ENCODE assay signal across 18 cellular contexts in the genomic region with DNA sequence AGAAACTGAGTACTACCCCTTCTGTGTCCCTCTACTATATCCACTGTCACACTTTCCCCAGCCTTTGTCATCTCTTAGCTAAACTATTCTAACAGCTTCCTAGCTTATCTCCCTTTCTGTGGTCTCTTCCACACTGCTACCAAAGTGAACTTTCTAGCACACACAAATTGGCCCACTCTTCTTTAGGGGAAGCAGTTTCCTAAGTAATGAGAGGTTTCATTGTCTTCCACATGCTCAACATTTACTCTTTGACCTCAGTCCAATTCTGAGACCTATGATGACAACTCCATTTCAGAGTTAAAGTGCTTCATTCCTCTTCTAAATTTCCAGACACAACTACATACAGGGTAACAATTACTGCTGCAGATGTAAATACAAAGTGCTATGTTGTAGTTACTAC. TPM values are rescaled to one million over a fixed set of nuclear protein-coding genes. Genes with fewer than 3 reads are reported as not detected.
A peak's percentile ranks its signal among the peaks of the same experiment; 100 is the strongest.
DNase-seq lines count a peak whose midpoint lies in the region; ATAC-seq, FAIRE-seq and TF ChIP-seq lines count a peak whose summit lies in the region.
"Had no signal": no experiment of that assay in that cellular context is flagged by ENCODE, and none has a peak within 500 bp of the region (broad histone marks: within the 10 kb centered on the region; RNA-seq: fewer than 3 reads in every experiment).

No MANE protein-coding gene starts in this region.

- POLR2A ChIA-PET in activated naive CD8-positive, alpha-beta T cell treated with anti-CD3 and anti-CD28 coated beads, Interleukin-2, amount 10 ng/mL, durations not matched to agents 7 days and 5 days (lab: Charles Lee) = no interaction called here

- peak overlapping the region; percentile 25 for H3K4me3 ChIP-seq in Loucy (ENCODE audit: low read length, poor library complexity, severe bottlenecking)
- H3K4me3 ChIP-seq: A549 had no signal

- peaks cover 55% of the 10 kb centered on the region for H3K4me1 ChIP-seq in Loucy (ENCODE audit: insufficient read depth, low read length, poor library complexity, severe bottlenecking)
- H3K4me1 ChIP-seq: A549 had no signal

- H3K79me2 ChIP-seq in Loucy (ENCODE audit: insufficient read depth, low read length) = peaks cover 21% of the 10 kb centered on the region

- intact Hi-C loops in activated T-helper 2 cell treated with anti-CD3 and anti-CD28 coated beads, Interferon-gamma antibody, Interleukin-2, Interleukin-4, amounts not matched to agents 10 μg/mL and 5 μg/mL and 100 μg/mL, durations not matched to agents 14 hours and 24 hours and 36 hours (cut with micrococcal nuclease) = no loop called here

- no peak overlapping the region for H2AFZ ChIP-seq in Loucy (ENCODE audit: low read length)

- no peaks in the 10 kb centered on the region for H4K20me1 ChIP-seq in Loucy (ENCODE audit: insufficient read depth, low read length, poor library complexity, severe bottlenecking)

- peak overlapping the region; percentile 59 for H3K4me2 ChIP-seq in Loucy (ENCODE audit: low read depth, low read length, poor library complexity, severe bottlenecking)
- H3K4me2 ChIP-seq: A549 had no signal

- no peaks in the 10 kb centered on the region for H3K9me3 Mint-ChIP-seq in activated naive CD8-positive, alpha-beta T cell treated with anti-CD3 and anti-CD28 coated beads, Interleukin-2, amount 10 ng/mL, durations not matched to agents 7 days and 5 days
- no peaks in the 10 kb centered on the region for H3K9me3 Mint-ChIP-seq in activated naive CD8-positive, alpha-beta T cell treated with anti-CD3 and anti-CD28 coated beads, Interleukin-2, amount 50 U/mL, for 24 hours
- H3K9me3 Mint-ChIP-seq in activated T-helper 2 cell treated with anti-CD3 and anti-CD28 coated beads, Interferon-gamma antibody, Interleukin-2, Interleukin-4, amounts not matched to agents 10 μg/mL and 5 μg/mL and 100 μg/mL, durations not matched to agents 14 hours and 24 hours and 36 hours = no peaks in the 10 kb centered on the region
- peaks cover 0 to 3% of the 10 kb centered on the region in 2 donors for H3K9me3 Mint-ChIP-seq in stimulated activated naive B cell treated with anti-CD40 and anti-IgM and Interleukin-4, amounts not matched to agents 10 μg/mL and 1 μg/mL and 100 μg/mL, for 72 hours
- H3K9me3 Mint-ChIP-seq: HFFc6 had no signal

- peak overlapping the region; percentile 72 for H3K9ac ChIP-seq in Loucy (ENCODE audit: low read depth, low read length, poor library complexity, severe bottlenecking)

- peaks cover 78% of the 10 kb centered on the region for H3K36me3 ChIP-seq in Loucy (ENCODE audit: insufficient read depth, low read length)

- peaks cover 6% of the 10 kb centered on the region for H3K4me1 Mint-ChIP-seq in activated naive CD8-positive, alpha-beta T cell treated with anti-CD3 and anti-CD28 coated beads, Interleukin-2, amount 10 ng/mL, durations not matched to agents 7 days and 5 days
- no peaks in the 10 kb centered on the region for H3K4me1 Mint-ChIP-seq in activated naive CD8-positive, alpha-beta T cell treated with anti-CD3 and anti-CD28 coated beads, Interleukin-2, amount 50 U/mL, for 24 hours
- peaks cover 11% of the 10 kb centered on the region for H3K4me1 Mint-ChIP-seq in activated T-helper 2 cell treated with anti-CD3 and anti-CD28 coated beads, Interferon-gamma antibody, Interleukin-2, Interleukin-4, amounts not matched to agents 10 μg/mL and 5 μg/mL and 100 μg/mL, durations not matched to agents 14 hours and 24 hours and 36 hours (ENCODE audit: low read depth)
- peaks cover 10 to 21% of the 10 kb centered on the region in 2 donors for H3K4me1 Mint-ChIP-seq in stimulated activated naive B cell treated with anti-CD40 and anti-IgM and Interleukin-4, amounts not matched to agents 10 μg/mL and 1 μg/mL and 100 μg/mL, for 72 hours

- no peak for FAIRE-seq in urothelium cell line (lab: Jason Lieb, UNC)
- FAIRE-seq: A549, RCC 7860 had no signal

- no peak for TF ChIP-seq CTCF in Loucy (conservative IDR thresholded peaks at IDR 0.05; ENCODE audit: low read length)

- ATAC-seq in activated naive CD8-positive, alpha-beta T cell treated with anti-CD3 and anti-CD28 coated beads, Interleukin-2, amount 10 ng/mL, durations not matched to agents 7 days and 5 days (ENCODE audit: low read depth) = no peak
- ATAC-seq in activated naive CD8-positive, alpha-beta T cell treated with anti-CD3 and anti-CD28 coated beads, Interleukin-2, amount 50 U/mL, for 24 hours = no peak
- ATAC-seq in stimulated activated naive B cell treated with anti-CD40 and anti-IgM and Interleukin-4, amounts not matched to agents 10 μg/mL and 1 μg/mL and 100 μg/mL, for 72 hours (replicated peaks) = peak; percentile 19 to 25
- ATAC-seq: A549 had no signal

- no peak for DNase-seq in activated naive CD8-positive, alpha-beta T cell treated with anti-CD3 and anti-CD28 coated beads, Interleukin-2, amount 10 ng/mL, durations not matched to agents 7 days and 5 days
- no peak for DNase-seq in activated naive CD8-positive, alpha-beta T cell treated with anti-CD3 and anti-CD28 coated beads, Interleukin-2, amount 50 U/mL, for 24 hours
- no peak for DNase-seq in activated T-helper 2 cell treated with anti-CD3 and anti-CD28 coated beads, Interferon-gamma antibody, Interleukin-2, Interleukin-4, amounts not matched to agents 10 μg/mL and 5 μg/mL and 100 μg/mL, durations not matched to agents 14 hours and 24 hours and 36 hours (ENCODE audit: low spot score)
- DNase-seq in stimulated activated naive B cell treated with anti-CD40 and anti-IgM and Interleukin-4, amounts not matched to agents 10 μg/mL and 1 μg/mL and 100 μg/mL, for 72 hours = no peak
- no peak for DNase-seq in NAMALWA (ENCODE audit: low spot score)
- DNase-seq in GM03348 (ENCODE audit: low spot score) = no peak
- DNase-seq in urothelium cell line (ENCODE audit: low spot score) = no peak
- DNase-seq: GOT3, HFFc6, KG1, NCI-H1092 treated with DMSO at 0.1 percent for 48 hours, NCI-H1694 treated with DMSO at 0.1 percent for 48 hours, NCI-H446 treated with DMSO at 0.1 percent for 48 hours, NCI-H774, SHP77 had no signal

- no peaks in the 10 kb centered on the region for H3K9me2 ChIP-seq in Loucy (replicated peaks; ENCODE audit: low read depth, low read length)

- no peaks in the 10 kb centered on the region for H3K27me3 Mint-ChIP-seq in activated naive CD8-positive, alpha-beta T cell treated with anti-CD3 and anti-CD28 coated beads, Interleukin-2, amount 10 ng/mL, durations not matched to agents 7 days and 5 days
- H3K27me3 Mint-ChIP-seq in activated naive CD8-positive, alpha-beta T cell treated with anti-CD3 and anti-CD28 coated beads, Interleukin-2, amount 50 U/mL, for 24 hours = no peaks in the 10 kb centered on the region
- H3K27me3 Mint-ChIP-seq in activated T-helper 2 cell treated with anti-CD3 and anti-CD28 coated beads, Interferon-gamma antibody, Interleukin-2, Interleukin-4, amounts not matched to agents 10 μg/mL and 5 μg/mL and 100 μg/mL, durations not matched to agents 14 hours and 24 hours and 36 hours (ENCODE audit: low read depth) = no peaks in the 10 kb centered on the region
- H3K27me3 Mint-ChIP-seq in stimulated activated naive B cell treated with anti-CD40 and anti-IgM and Interleukin-4, amounts not matched to agents 10 μg/mL and 1 μg/mL and 100 μg/mL, for 72 hours = no peaks in the 10 kb centered on the region

- no peak overlapping the region for H3K4me3 Mint-ChIP-seq in activated naive CD8-positive, alpha-beta T cell treated with anti-CD3 and anti-CD28 coated beads, Interleukin-2, amount 10 ng/mL, durations not matched to agents 7 days and 5 days
- H3K4me3 Mint-ChIP-seq in activated naive CD8-positive, alpha-beta T cell treated with anti-CD3 and anti-CD28 coated beads, Interleukin-2, amount 50 U/mL, for 24 hours = no peak overlapping the region
- H3K4me3 Mint-ChIP-seq in activated T-helper 2 cell treated with anti-CD3 and anti-CD28 coated beads, Interferon-gamma antibody, Interleukin-2, Interleukin-4, amounts not matched to agents 10 μg/mL and 5 μg/mL and 100 μg/mL, durations not matched to agents 14 hours and 24 hours and 36 hours (ENCODE audit: low read depth) = no peak overlapping the region
- H3K4me3 Mint-ChIP-seq in stimulated activated naive B cell treated with anti-CD40 and anti-IgM and Interleukin-4, amounts not matched to agents 10 μg/mL and 1 μg/mL and 100 μg/mL, for 72 hours = no peak overlapping the region
- H3K4me3 Mint-ChIP-seq: HFFc6 had no signal

- H3K27me3 ChIP-seq in Loucy (ENCODE audit: insufficient read depth, low read length, poor library complexity, severe bottlenecking) = no peaks in the 10 kb centered on the region

- peaks cover 41% of the 10 kb centered on the region for H3K36me3 Mint-ChIP-seq in activated naive CD8-positive, alpha-beta T cell treated with anti-CD3 and anti-CD28 coated beads, Interleukin-2, amount 10 ng/mL, durations not matched to agents 7 days and 5 days
- peaks cover 54% of the 10 kb centered on the region for H3K36me3 Mint-ChIP-seq in activated naive CD8-positive, alpha-beta T cell treated with anti-CD3 and anti-CD28 coated beads, Interleukin-2, amount 50 U/mL, for 24 hours (ENCODE audit: low read depth)
- H3K36me3 Mint-ChIP-seq in activated T-helper 2 cell treated with anti-CD3 and anti-CD28 coated beads, Interferon-gamma antibody, Interleukin-2, Interleukin-4, amounts not matched to agents 10 μg/mL and 5 μg/mL and 100 μg/mL, durations not matched to agents 14 hours and 24 hours and 36 hours (ENCODE audit: low read depth) = peaks cover 57% of the 10 kb centered on the region
- H3K36me3 Mint-ChIP-seq in stimulated activated naive B cell treated with anti-CD40 and anti-IgM and Interleukin-4, amounts not matched to agents 10 μg/mL and 1 μg/mL and 100 μg/mL, for 72 hours = peaks cover 44 to 51% of the 10 kb centered on the region in 2 donors

- H3K9me3 ChIP-seq in Loucy (ENCODE audit: insufficient read depth, low read depth, low read length) = no peaks in the 10 kb centered on the region
- H3K9me3 ChIP-seq: A549 had no signal

- H3K27ac Mint-ChIP-seq in activated naive CD8-positive, alpha-beta T cell treated with anti-CD3 and anti-CD28 coated beads, Interleukin-2, amount 10 ng/mL, durations not matched to agents 7 days and 5 days = peak overlapping the region; percentile 7
- H3K27ac Mint-ChIP-seq in activated naive CD8-positive, alpha-beta T cell treated with anti-CD3 and anti-CD28 coated beads, Interleukin-2, amount 50 U/mL, for 24 hours = no peak overlapping the region
- H3K27ac Mint-ChIP-seq in activated T-helper 2 cell treated with anti-CD3 and anti-CD28 coated beads, Interferon-gamma antibody, Interleukin-2, Interleukin-4, amounts not matched to agents 10 μg/mL and 5 μg/mL and 100 μg/mL, durations not matched to agents 14 hours and 24 hours and 36 hours = peak overlapping the region; percentile 0
- peak overlapping the region; percentile 3 for H3K27ac Mint-ChIP-seq in stimulated activated naive B cell treated with anti-CD40 and anti-IgM and Interleukin-4, amounts not matched to agents 10 μg/mL and 1 μg/mL and 100 μg/mL, for 72 hours
- H3K27ac Mint-ChIP-seq: HFFc6 had no signal

- peaks cover 26% of the 10 kb centered on the region for H3F3A ChIP-seq in Loucy (ENCODE audit: low read depth)

RNA-seq across cellular contexts. Expression of a gene that starts 32.9 kb away (rescaled TPM):
- 10 to 100 TPM; 15.6 to 19.2 TPM for total RNA-seq in activated naive CD8-positive, alpha-beta T cell treated with anti-CD3 and anti-CD28 coated beads, Interleukin-2, amount 10 ng/mL, durations not matched to agents 7 days and 5 days
- 9.5 and 10.2 TPM in 2 replicates for total RNA-seq in activated T-helper 2 cell treated with anti-CD3 and anti-CD28 coated beads, Interferon-gamma antibody, Interleukin-2, Interleukin-4, amounts not matched to agents 10 μg/mL and 5 μg/mL and 100 μg/mL, durations not matched to agents 14 hours and 24 hours and 36 hours

Comparison
In these comparisons a context has a peak if more than half of its experiments do, and no peak if none do; other contexts are left out.
1. ATAC-seq: peak in stimulated activated naive B cell treated with anti-CD40 and anti-IgM and Interleukin-4, amounts not matched to agents 10 μg/mL and 1 μg/mL and 100 μg/mL, for 72 hours (2 of 2); none in activated naive CD8-positive, alpha-beta T cell treated with anti-CD3 and anti-CD28 coated beads, Interleukin-2, amount 10 ng/mL, durations not matched to agents 7 days and 5 days (single experiment) and activated naive CD8-positive, alpha-beta T cell treated with anti-CD3 and anti-CD28 coated beads, Interleukin-2, amount 50 U/mL, for 24 hours (single experiment).